In genomic region chr6:16320533-16321340, GRCh38 we compare ENCODE assay signal across 9 cellular contexts.
DNase-seq lines count a peak whose midpoint lies in the region; ATAC-seq and TF ChIP-seq lines count a peak whose summit lies in the region.
"Had no signal": no experiment of that assay in that cellular context is flagged by ENCODE, and none has a peak within 500 bp of the region (broad histone marks: within the 10 kb centered on the region; RNA-seq: fewer than 3 reads in every experiment).

No MANE protein-coding gene starts in this region.

- WGBS in mesenchymal stem cell = 77% methylated on average over 21 of the region's 21 CpGs
- WGBS in aorta, 2 donors = 40 to 43% methylated on average over 21 of the region's 21 CpGs

- peak overlapping the region; percentile 75 to 83 for H3K18ac ChIP-seq in mesenchymal stem cell (ENCODE audit: low read depth in 1 of 2, low read length in 2 of 2)

- no peaks in the 10 kb centered on the region for H3K9me3 Mint-ChIP-seq in activated naive CD4-positive, alpha-beta T cell treated with anti-CD3 and anti-CD28 coated beads, Interleukin-2, amount 50 U/mL, for 24 hours
- H3K9me3 Mint-ChIP-seq in brain = peaks cover 0 to 1% (median 0%) of the 10 kb centered on the region in 5 experiments

- H3K27ac ChIP-seq in mesenchymal stem cell (ENCODE audit: low read length, poor library complexity, severe bottlenecking) = peak overlapping the region; percentile 84
- peak overlapping the region; percentile 98 for H3K27ac ChIP-seq in aorta (ENCODE audit: low read depth in 1 of 2, low read length in 2 of 2)

- intact Hi-C loops in aorta (cut with DNase I) = loop anchor here in 1 of 2 donors (5.0 kb wide), 1 partner anchor 83 kb away; the partner anchor contains the start of gene GMPR

- H3K4me1 Mint-ChIP-seq in activated naive CD4-positive, alpha-beta T cell treated with anti-CD3 and anti-CD28 coated beads, Interleukin-2, amount 50 U/mL, for 24 hours = peaks cover 79% of the 10 kb centered on the region
- H3K4me1 Mint-ChIP-seq in brain = peaks cover 85% of the 10 kb centered on the region

- no peak overlapping the region for H2BK5ac ChIP-seq in mesenchymal stem cell (ENCODE audit: low read depth, low read length, poor library complexity, severe bottlenecking)

- H3K79me1 ChIP-seq in mesenchymal stem cell (replicated peaks; ENCODE audit: low read length, poor library complexity, severe bottlenecking) = peaks cover 8% of the 10 kb centered on the region

- peaks cover 0 to 5% of the 10 kb centered on the region in 2 experiments for H3K36me3 ChIP-seq in mesenchymal stem cell (ENCODE audit: control insufficient read depth in 1 of 2, insufficient read depth in 2 of 2, low read depth in 1 of 2, low read length in 2 of 2)
- no peaks in the 10 kb centered on the region for H3K36me3 ChIP-seq in aorta (ENCODE audit: control insufficient read depth in 1 of 2, insufficient read depth in 2 of 2, low read length in 1 of 2)

- TF ChIP-seq CTCF in brain (conservative IDR thresholded peaks at IDR 0.05) (no peak), GM10266 (IDR thresholded peaks at IDR 0.05; ENCODE audit: control insufficient read depth, insufficient read depth, low read depth, missing control alignments) (no peak)

- no peak overlapping the region for H3K14ac ChIP-seq in mesenchymal stem cell (ENCODE audit: low read length in 2 of 2)

- H3K27me3 Mint-ChIP-seq in activated naive CD4-positive, alpha-beta T cell treated with anti-CD3 and anti-CD28 coated beads, Interleukin-2, amount 50 U/mL, for 24 hours = no peaks in the 10 kb centered on the region
- H3K27me3 Mint-ChIP-seq in brain = peaks cover 3% of the 10 kb centered on the region

- H3K4me1 ChIP-seq in mesenchymal stem cell (ENCODE audit: control insufficient read depth, insufficient read depth, low read depth, low read length) (peaks cover 37% of the 10 kb centered on the region), aorta (ENCODE audit: control insufficient read depth in 1 of 2, insufficient read depth in 2 of 2, low read length in 2 of 2) (peaks cover 0 to 7% of the 10 kb centered on the region in 2 donors)

- H2BK12ac ChIP-seq in mesenchymal stem cell (ENCODE audit: low read length in 2 of 2) = peak overlapping the region; percentile 70 to 98

- peak overlapping the region; percentile 35 for H2BK120ac ChIP-seq in mesenchymal stem cell (ENCODE audit: low read depth, low read length)

- H3K4me3 Mint-ChIP-seq in activated naive CD4-positive, alpha-beta T cell treated with anti-CD3 and anti-CD28 coated beads, Interleukin-2, amount 50 U/mL, for 24 hours = peak overlapping the region; percentile 63
- H3K4me3 Mint-ChIP-seq in brain = peak overlapping the region in 4 of 5 experiments; percentile 47 to 74 (median 62)

- peak; percentile 47 for ATAC-seq in aorta (ENCODE audit: low FRiP score)

- peak overlapping the region; percentile 83 for H4K91ac ChIP-seq in mesenchymal stem cell (ENCODE audit: low read length)

- H3K4ac ChIP-seq in mesenchymal stem cell (ENCODE audit: low read depth in 1 of 2, low read length in 2 of 2) = peak overlapping the region; percentile 13 to 85

- H2AFZ ChIP-seq in mesenchymal stem cell (ENCODE audit: low read depth, low read length) = no peak overlapping the region

- peak overlapping the region; percentile 80 for H3K9ac ChIP-seq in mesenchymal stem cell (ENCODE audit: low read length)

- H4K8ac ChIP-seq in mesenchymal stem cell (ENCODE audit: low read length) = peak overlapping the region; percentile 85

- peak overlapping the region; percentile 86 for H3K27ac Mint-ChIP-seq in activated naive CD4-positive, alpha-beta T cell treated with anti-CD3 and anti-CD28 coated beads, Interleukin-2, amount 50 U/mL, for 24 hours
- H3K27ac Mint-ChIP-seq in brain = peak overlapping the region; percentile 56 to 98 (median 92)

- H3K36me3 Mint-ChIP-seq in activated naive CD4-positive, alpha-beta T cell treated with anti-CD3 and anti-CD28 coated beads, Interleukin-2, amount 50 U/mL, for 24 hours = peaks cover under 1% of the 10 kb centered on the region
- H3K36me3 Mint-ChIP-seq in brain = peaks cover 7% of the 10 kb centered on the region

- H3K4me3 ChIP-seq in mesenchymal stem cell (ENCODE audit: insufficient read depth in 1 of 2, low read depth in 1 of 2, low read length in 2 of 2) (peak overlapping the region in 1 of 2 experiments; percentile 58), aorta (ENCODE audit: low read length in 2 of 2) (peak overlapping the region in 1 of 2 donors; percentile 4)

- DNase-seq in activated naive CD4-positive, alpha-beta T cell (lab: John Stamatoyannopoulos, UW) = no peak
- DNase-seq in mesenchymal stem cell = peak; percentile 94
- peak in 1 of 2 donors; percentile 50 for DNase-seq in aorta
- no peak for DNase-seq in D341Med (ENCODE audit: low spot score)
- DNase-seq in GM10266 (ENCODE audit: extremely low spot score) = no peak
- DNase-seq in stimulated activated CD4-positive, alpha-beta T cell treated with anti-CD3 and anti-CD28 coated beads, Interleukin-4, amount 100 ng/mL, for 1 hour = no peak

- H3K27me3 ChIP-seq in mesenchymal stem cell (ENCODE audit: control insufficient read depth in 1 of 2, insufficient read depth in 1 of 2, low read length in 2 of 2) = no peaks in the 10 kb centered on the region
- H3K27me3 ChIP-seq in aorta (ENCODE audit: control insufficient read depth in 1 of 2, insufficient read depth in 2 of 2, low read length in 1 of 2) = no peaks in the 10 kb centered on the region
- H3K27me3 ChIP-seq: neutrophil had no signal

- H3K9me3 ChIP-seq in mesenchymal stem cell (ENCODE audit: control insufficient read depth, low read length) (no peaks in the 10 kb centered on the region), aorta (ENCODE audit: control insufficient read depth, low read length) (no peaks in the 10 kb centered on the region)
- H3K9me3 ChIP-seq: neutrophil had no signal

- no peak overlapping the region for H3K4me2 ChIP-seq in mesenchymal stem cell (ENCODE audit: low read length, poor library complexity, severe bottlenecking)

- H2BK15ac ChIP-seq in mesenchymal stem cell (ENCODE audit: low read depth, poor library complexity, severe bottlenecking) = peak overlapping the region; percentile 33

- H3K23ac ChIP-seq in mesenchymal stem cell (ENCODE audit: low read length in 2 of 2) = no peak overlapping the region

- no peak overlapping the region for H2AK5ac ChIP-seq in mesenchymal stem cell (ENCODE audit: low read length, severe bottlenecking)
